ENCODE assay signal across 8 cellular contexts in the genomic region with DNA sequence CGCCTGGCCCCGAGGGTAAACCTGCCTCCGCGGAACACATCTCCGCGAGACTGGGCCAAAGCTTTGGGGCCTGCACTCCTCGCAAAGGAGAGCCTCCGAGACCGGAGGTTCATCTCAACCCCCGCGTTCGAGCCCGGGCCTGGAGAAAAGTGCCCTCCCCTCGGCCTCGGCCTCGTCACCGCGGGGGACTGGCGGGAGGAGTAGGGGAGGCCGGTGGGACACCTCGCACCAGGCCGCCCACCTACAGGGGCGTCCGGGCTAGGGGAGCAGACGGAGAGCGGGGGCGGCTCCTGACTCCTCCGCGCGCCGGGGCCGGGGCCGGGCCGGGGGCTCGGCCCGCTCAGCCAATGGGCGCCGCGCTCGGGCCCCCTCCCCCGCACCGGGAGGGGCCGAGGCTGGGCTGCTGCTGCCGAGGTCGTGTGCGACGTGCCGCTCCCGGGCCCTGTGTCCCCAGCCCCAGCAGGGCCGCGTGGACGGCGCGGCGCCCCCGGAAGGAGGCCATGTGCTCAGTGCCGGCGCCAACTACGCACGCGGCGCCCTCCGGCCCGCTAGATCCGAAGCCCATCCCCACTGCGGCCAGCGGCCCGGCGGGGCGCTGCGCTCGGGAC.
DNase-seq lines count a peak whose midpoint lies in the region; ATAC-seq and TF ChIP-seq lines count a peak whose summit lies in the region.

No MANE protein-coding gene starts in this region.

- H3K4me3 ChIP-seq in epithelial cell of esophagus (ENCODE audit: low read length) = peak overlapping the region; percentile 70
- H3K4me3 ChIP-seq in muscle layer of colon (ENCODE audit: low read depth in 1 of 2, low read length in 2 of 2) = peak overlapping the region; percentile 74 to 76

- H3K36me3 Mint-ChIP-seq in stimulated activated memory B cell treated with anti-CD40 and anti-IgM and Interleukin-4, amounts not matched to agents 10 μg/mL and 1 μg/mL and 100 μg/mL, for 72 hours = peaks cover 26% of the 10 kb centered on the region

- H3K27ac ChIP-seq in muscle layer of colon (ENCODE audit: low read depth, low read length) = peak overlapping the region; percentile 66

- H3K36me3 ChIP-seq in muscle layer of colon (ENCODE audit: insufficient read depth, low read length) = no peaks in the 10 kb centered on the region

- H3K4me1 Mint-ChIP-seq in stimulated activated memory B cell treated with anti-CD40 and anti-IgM and Interleukin-4, amounts not matched to agents 10 μg/mL and 1 μg/mL and 100 μg/mL, for 72 hours = peaks cover 51% of the 10 kb centered on the region

- TF ChIP-seq CTCF in epithelial cell of esophagus (IDR thresholded peaks at IDR 0.05; ENCODE audit: insufficient read depth, low read depth, low read length, missing control alignments) = no peak

- peaks cover 21% of the 10 kb centered on the region for H3K4me1 ChIP-seq in muscle layer of colon (ENCODE audit: insufficient read depth, low read length)

- peak overlapping the region; percentile 96 for H3K4me3 Mint-ChIP-seq in stimulated activated memory B cell treated with anti-CD40 and anti-IgM and Interleukin-4, amounts not matched to agents 10 μg/mL and 1 μg/mL and 100 μg/mL, for 72 hours

- H3K27me3 Mint-ChIP-seq in stimulated activated memory B cell treated with anti-CD40 and anti-IgM and Interleukin-4, amounts not matched to agents 10 μg/mL and 1 μg/mL and 100 μg/mL, for 72 hours = no peaks in the 10 kb centered on the region

- ATAC-seq in GM18861 (IDR thresholded peaks at IDR 0.05; ENCODE audit: unreplicated experiment) (peak; percentile 36), HG03064 (IDR thresholded peaks at IDR 0.05; ENCODE audit: low read depth, unreplicated experiment) (peak; percentile 41)
- peak; percentile 69 for ATAC-seq in stimulated activated memory B cell treated with anti-CD40 and anti-IgM and Interleukin-4, amounts not matched to agents 10 μg/mL and 1 μg/mL and 100 μg/mL, for 72 hours

- H3K9me3 ChIP-seq in muscle layer of colon (ENCODE audit: low read length) = no peaks in the 10 kb centered on the region

- peak overlapping the region; percentile 27 for H3K9ac ChIP-seq in muscle layer of colon (ENCODE audit: low read length)

- H3K27me3 ChIP-seq in muscle layer of colon (ENCODE audit: control insufficient read depth in 1 of 2, insufficient read depth in 2 of 2, low read length in 2 of 2) = no peaks in the 10 kb centered on the region

- no peaks in the 10 kb centered on the region for H3K9me3 Mint-ChIP-seq in stimulated activated memory B cell treated with anti-CD40 and anti-IgM and Interleukin-4, amounts not matched to agents 10 μg/mL and 1 μg/mL and 100 μg/mL, for 72 hours

- H3K27ac Mint-ChIP-seq in stimulated activated memory B cell treated with anti-CD40 and anti-IgM and Interleukin-4, amounts not matched to agents 10 μg/mL and 1 μg/mL and 100 μg/mL, for 72 hours = peak overlapping the region; percentile 93

- DNase-seq in AG08395 (ENCODE audit: low spot score) = peak; percentile 85
- DNase-seq in NCI-H510A treated with DMSO at 0.1 percent for 48 hours (lab: John Stamatoyannopoulos, UW) = peak; percentile 92
- DNase-seq in activated CD8-positive, alpha-beta memory T cell treated with anti-CD3 and anti-CD28 coated beads, Interleukin-2, amount 50 U/mL, for 48 hours = peak; percentile 85
- no peak for DNase-seq in epithelial cell of esophagus (ENCODE audit: low read depth)
